18 cellular contexts compared by ENCODE assay signal in the genomic region with DNA sequence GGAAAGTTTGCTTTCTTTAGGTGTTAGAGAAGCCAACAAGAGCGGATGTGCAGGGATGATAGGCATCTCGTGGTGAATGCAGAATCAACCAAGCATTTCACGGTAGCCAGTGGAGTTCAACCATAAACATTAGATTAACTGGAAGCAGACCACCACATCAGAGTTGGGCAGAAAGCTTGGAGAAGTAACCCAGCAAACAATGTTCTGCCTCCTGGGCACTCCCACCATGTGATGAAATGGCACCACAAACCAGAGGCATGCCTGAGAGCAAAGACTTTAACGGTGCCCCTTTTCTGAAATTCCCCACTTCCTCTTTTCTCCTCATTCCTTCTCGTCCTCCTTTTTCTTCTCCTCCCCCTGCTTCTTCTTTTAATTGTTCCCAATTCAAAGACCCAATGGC.
"Had no signal": no experiment of that assay in that cellular context is flagged by ENCODE, and none has a peak within 500 bp of the region (broad histone marks: within the 10 kb centered on the region; RNA-seq: fewer than 3 reads in every experiment).

No MANE protein-coding gene starts in this region.

- H3K27me3 ChIP-seq: esophagus muscularis mucosa, heart right ventricle, left lung, spleen had no signal

- H3K36me3 ChIP-seq: esophagus muscularis mucosa, heart right ventricle, left lung, spleen had no signal

- H3K4me3 ChIP-seq: esophagus muscularis mucosa, heart right ventricle, left lung, spleen had no signal

- H3K9me3 ChIP-seq: esophagus muscularis mucosa, heart right ventricle, left lung, spleen had no signal

- H3K4me1 ChIP-seq: esophagus muscularis mucosa, heart right ventricle, left lung, spleen had no signal

- FAIRE-seq: endothelial cell of umbilical vein, TTC549 had no signal

- H3K27ac ChIP-seq: esophagus muscularis mucosa, heart right ventricle, left lung, spleen had no signal

- ATAC-seq: activated CD4-positive, alpha-beta T cell treated with anti-CD3 and anti-CD28 coated beads for 36 hours; heart right ventricle; left lung; stimulated activated naive B cell treated with anti-CD40 and anti-IgM and Interleukin-4, amounts not matched to agents 10 μg/mL and 1 μg/mL and 100 μg/mL, for 72 hours had no signal

- DNase-seq: activated CD4-positive, alpha-beta memory T cell treated with anti-CD3 and anti-CD28 coated beads for 36 hours; activated CD4-positive, alpha-beta T cell treated with anti-CD3 and anti-CD28 coated beads for 36 hours; activated gamma-delta T cell treated with Interleukin-2 at 50 U/mL for 16 hours; activated T-cell treated with anti-CD3 and anti-CD28 coated beads for 4 hours; dermis blood vessel endothelial cell; effector memory CD4-positive, alpha-beta T cell; heart right ventricle; left lung; mammary epithelial cell; midbrain; nephron progenitor cell; occipital lobe; posterior cingulate gyrus; spleen; stimulated activated naive B cell treated with anti-CD40 and anti-IgM and Interleukin-4, amounts not matched to agents 10 μg/mL and 1 μg/mL and 100 μg/mL, for 72 hours had no signal
